Comparison of ENCODE assay signal across 14 cellular contexts in the genomic region with DNA sequence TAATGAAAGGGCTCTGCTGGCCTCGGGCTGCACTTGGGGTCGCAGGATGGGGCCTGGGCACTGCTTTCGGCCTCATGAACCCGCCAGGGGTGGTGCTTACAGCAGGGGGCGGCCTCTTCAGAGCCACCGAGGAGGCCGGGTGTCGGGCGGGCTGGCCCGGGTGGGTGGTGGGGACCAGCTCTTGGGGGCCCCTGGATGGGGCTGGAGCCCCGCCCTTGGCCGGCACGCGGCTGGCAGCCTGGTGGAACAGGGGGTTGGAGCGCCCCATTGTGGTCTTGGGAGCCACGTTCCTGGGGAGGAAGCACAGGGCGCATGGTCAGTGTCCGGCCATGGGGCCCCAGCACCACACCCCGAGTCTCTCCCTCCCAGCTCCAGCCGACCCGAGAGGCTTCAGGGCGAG. TPM values are rescaled to one million over a fixed set of nuclear protein-coding genes. Genes with fewer than 3 reads are reported as not detected.
DNase-seq lines count a peak whose midpoint lies in the region; ATAC-seq and TF ChIP-seq lines count a peak whose summit lies in the region.
"Had no signal": no experiment of that assay in that cellular context is flagged by ENCODE, and none has a peak within 500 bp of the region (broad histone marks: within the 10 kb centered on the region; RNA-seq: fewer than 3 reads in every experiment).

No MANE protein-coding gene starts in this region.

- no peak overlapping the region for H3K27ac Mint-ChIP-seq in GM23338
- H3K27ac Mint-ChIP-seq in WTC11 = no peak overlapping the region
- H3K27ac Mint-ChIP-seq: CD4-positive, alpha-beta memory T cell had no signal

- H3K27me3 Mint-ChIP-seq in GM23338 (ENCODE audit: insufficient read depth, low read depth, poor library complexity) (peaks cover 10% of the 10 kb centered on the region), WTC11 (ENCODE audit: low read depth) (peaks cover 13% of the 10 kb centered on the region)
- H3K27me3 Mint-ChIP-seq: CD4-positive, alpha-beta memory T cell had no signal

- DNase-seq in GM23338 (ENCODE audit: low spot score) = peak; percentile 57
- DNase-seq in WTC11 (ENCODE audit: low spot score) = peak; percentile 44
- no peak for DNase-seq in A172 (ENCODE audit: low spot score)
- DNase-seq in NCI-H1417 treated with DMSO at 0.1 percent for 48 hours (lab: John Stamatoyannopoulos, UW) = no peak
- DNase-seq: BE2C; CD4-positive, alpha-beta memory T cell; DMS153; GF-D8; KBM-7; NCI-H1105; NCI-H1694; SJCRH30 had no signal

- H3K27me3 ChIP-seq in GM23338 (ENCODE audit: insufficient read depth) = peaks cover 3% of the 10 kb centered on the region; the same call in 1 of the 2 replicates
- H3K27me3 ChIP-seq: SJCRH30 had no signal

- H3K9me2 ChIP-seq in GM23338 (ENCODE audit: insufficient read depth) = no peaks in the 10 kb centered on the region

- H3F3A ChIP-seq in GM23338 (replicated peaks; ENCODE audit: low read depth) = no peaks in the 10 kb centered on the region

- H4K20me1 ChIP-seq in GM23338 (replicated peaks; ENCODE audit: insufficient read depth) = no peaks in the 10 kb centered on the region

- CTCF ChIA-PET in WTC11 (lab: Charles Lee) = interaction anchor here (1.0 to 2.0 kb wide), 8 partner anchors 8 to 124 kb away, joined by 3 to 20 read pairs (median 6); a partner anchor contains a TSS

- H3K4me3 Mint-ChIP-seq in GM23338 (no peak overlapping the region), WTC11 (no peak overlapping the region)
- H3K4me3 Mint-ChIP-seq: CD4-positive, alpha-beta memory T cell had no signal

- no peaks in the 10 kb centered on the region for H3K36me3 ChIP-seq in GM23338 (ENCODE audit: insufficient read depth)
- H3K36me3 ChIP-seq: BE2C, SJCRH30 had no signal

- TF ChIP-seq CTCF in GM23338 (conservative IDR thresholded peaks at IDR 0.05; ENCODE audit: low read depth in 2 of 2) (peak; percentile 16 to 67; a peak in 2 of 4 replicates), WTC11 (IDR thresholded peaks at IDR 0.05) (no peak)

- no peaks in the 10 kb centered on the region for H3K4me1 ChIP-seq in GM23338 (ENCODE audit: insufficient read depth)
- H3K4me1 ChIP-seq: BE2C, SJCRH30 had no signal

- peak; percentile 58 for ATAC-seq in GM23338
- ATAC-seq in WTC11 = peak; percentile 49
- ATAC-seq: Panc1 had no signal

- H3K27ac ChIP-seq in GM23338 (ENCODE audit: low read depth) = no peak overlapping the region
- H3K27ac ChIP-seq: SJCRH30 had no signal

- H3K79me2 ChIP-seq in GM23338 (replicated peaks; ENCODE audit: insufficient read depth) = no peaks in the 10 kb centered on the region

- no peak overlapping the region for H3K4me2 ChIP-seq in GM23338

- no peak overlapping the region for H3K4me3 ChIP-seq in GM23338
- H3K4me3 ChIP-seq: SJCRH30 had no signal

- no peak overlapping the region for H2AFZ ChIP-seq in GM23338

- H3K9me3 Mint-ChIP-seq in GM23338 (no peaks in the 10 kb centered on the region), WTC11 (no peaks in the 10 kb centered on the region)
- H3K9me3 Mint-ChIP-seq: CD4-positive, alpha-beta memory T cell had no signal

- POLR2A ChIA-PET in WTC11 (lab: Charles Lee) = no interaction called here

- peaks cover 3% of the 10 kb centered on the region; the same call in 1 of the 3 replicates for H3K36me3 Mint-ChIP-seq in GM23338 (ENCODE audit: low read depth)
- no peaks in the 10 kb centered on the region for H3K36me3 Mint-ChIP-seq in WTC11

- H3K4me1 Mint-ChIP-seq in GM23338 (no peaks in the 10 kb centered on the region; the same call in 1 of the 3 replicates), WTC11 (no peaks in the 10 kb centered on the region)

TF ChIP-seq in GM23338, 12 proteins besides CTCF, POLR2A, EP300 and RAD21:
- TF ChIP-seq, protein P1, sequence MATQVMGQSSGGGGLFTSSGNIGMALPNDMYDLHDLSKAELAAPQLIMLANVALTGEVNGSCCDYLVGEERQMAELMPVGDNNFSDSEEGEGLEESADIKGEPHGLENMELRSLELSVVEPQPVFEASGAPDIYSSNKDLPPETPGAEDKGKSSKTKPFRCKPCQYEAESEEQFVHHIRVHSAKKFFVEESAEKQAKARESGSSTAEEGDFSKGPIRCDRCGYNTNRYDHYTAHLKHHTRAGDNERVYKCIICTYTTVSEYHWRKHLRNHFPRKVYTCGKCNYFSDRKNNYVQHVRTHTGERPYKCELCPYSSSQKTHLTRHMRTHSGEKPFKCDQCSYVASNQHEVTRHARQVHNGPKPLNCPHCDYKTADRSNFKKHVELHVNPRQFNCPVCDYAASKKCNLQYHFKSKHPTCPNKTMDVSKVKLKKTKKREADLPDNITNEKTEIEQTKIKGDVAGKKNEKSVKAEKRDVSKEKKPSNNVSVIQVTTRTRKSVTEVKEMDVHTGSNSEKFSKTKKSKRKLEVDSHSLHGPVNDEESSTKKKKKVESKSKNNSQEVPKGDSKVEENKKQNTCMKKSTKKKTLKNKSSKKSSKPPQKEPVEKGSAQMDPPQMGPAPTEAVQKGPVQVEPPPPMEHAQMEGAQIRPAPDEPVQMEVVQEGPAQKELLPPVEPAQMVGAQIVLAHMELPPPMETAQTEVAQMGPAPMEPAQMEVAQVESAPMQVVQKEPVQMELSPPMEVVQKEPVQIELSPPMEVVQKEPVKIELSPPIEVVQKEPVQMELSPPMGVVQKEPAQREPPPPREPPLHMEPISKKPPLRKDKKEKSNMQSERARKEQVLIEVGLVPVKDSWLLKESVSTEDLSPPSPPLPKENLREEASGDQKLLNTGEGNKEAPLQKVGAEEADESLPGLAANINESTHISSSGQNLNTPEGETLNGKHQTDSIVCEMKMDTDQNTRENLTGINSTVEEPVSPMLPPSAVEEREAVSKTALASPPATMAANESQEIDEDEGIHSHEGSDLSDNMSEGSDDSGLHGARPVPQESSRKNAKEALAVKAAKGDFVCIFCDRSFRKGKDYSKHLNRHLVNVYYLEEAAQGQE (IDR thresholded peaks at IDR 0.05; ENCODE audit: unreplicated experiment) = no peak
- TF ChIP-seq JUNB (IDR thresholded peaks at IDR 0.05; ENCODE audit: unreplicated experiment) = no peak
- TF ChIP-seq STAT1 (IDR thresholded peaks at IDR 0.05; ENCODE audit: unreplicated experiment) = no peak
TF ChIP-seq in GM23338: peak in this region for 0.

TF ChIP-seq in WTC11, 78 proteins besides CTCF, POLR2A, EP300 and RAD21:
- TF ChIP-seq FOXP1 (CRISPR knock-in tag; IDR thresholded peaks at IDR 0.05; ENCODE audit: borderline replicate concordance) = peak; percentile 41; the same call in 1 of the 2 replicates
- TF ChIP-seq ZNF263 (CRISPR knock-in tag; IDR thresholded peaks at IDR 0.05; ENCODE audit: low read depth) = no peak
- TF ChIP-seq, protein P2, sequence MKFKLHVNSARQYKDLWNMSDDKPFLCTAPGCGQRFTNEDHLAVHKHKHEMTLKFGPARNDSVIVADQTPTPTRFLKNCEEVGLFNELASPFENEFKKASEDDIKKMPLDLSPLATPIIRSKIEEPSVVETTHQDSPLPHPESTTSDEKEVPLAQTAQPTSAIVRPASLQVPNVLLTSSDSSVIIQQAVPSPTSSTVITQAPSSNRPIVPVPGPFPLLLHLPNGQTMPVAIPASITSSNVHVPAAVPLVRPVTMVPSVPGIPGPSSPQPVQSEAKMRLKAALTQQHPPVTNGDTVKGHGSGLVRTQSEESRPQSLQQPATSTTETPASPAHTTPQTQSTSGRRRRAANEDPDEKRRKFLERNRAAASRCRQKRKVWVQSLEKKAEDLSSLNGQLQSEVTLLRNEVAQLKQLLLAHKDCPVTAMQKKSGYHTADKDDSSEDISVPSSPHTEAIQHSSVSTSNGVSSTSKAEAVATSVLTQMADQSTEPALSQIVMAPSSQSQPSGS (CRISPR knock-in tag; IDR thresholded peaks at IDR 0.05; ENCODE audit: borderline replicate concordance, low read depth) = no peak
- no peak for TF ChIP-seq TP53 (CRISPR knock-in tag; IDR thresholded peaks at IDR 0.05)
- TF ChIP-seq ZBTB21 (CRISPR knock-in tag; IDR thresholded peaks at IDR 0.05; ENCODE audit: borderline replicate concordance) = no peak

RNA-seq across cellular contexts. Expression of a gene that starts 8.8 kb away (rescaled TPM):
- 5.5 and 7.4 TPM in 2 replicates for total RNA-seq in GM23338 (2014; rRNA removed; shearing (Covaris generic))
- polyA plus RNA-seq in GM23338 (2016; fragmentation: Nextera tagmentation; extraction: Ambion mirVana) = 1.9 and 2.1 TPM in 2 replicates
- total RNA-seq in WTC11 (2021) = 7.2 to 9.5 TPM (median 7.2 TPM) in 3 replicates
- total RNA-seq in A172 (2014; rRNA removed; shearing (Covaris generic)) = 0.31 and 0.93 TPM in 2 replicates

RNA-seq across cellular contexts. Expression of a gene that starts 30.2 kb away (rescaled TPM):
- 6.3 and 8.1 TPM in 2 replicates for total RNA-seq in GM23338 (2014; rRNA removed; shearing (Covaris generic))
- 4.8 and 5.1 TPM in 2 replicates for polyA plus RNA-seq in GM23338 (2016; fragmentation: Nextera tagmentation; extraction: Ambion mirVana)
- total RNA-seq in WTC11 (2021) = 21.5 to 28.0 TPM (median 22.5 TPM) in 3 replicates
- total RNA-seq in A172 (2014; rRNA removed; shearing (Covaris generic)) = not detected in 2 replicates
- total RNA-seq: CD4-positive, alpha-beta memory T cell; NCI-H460 had no signal
- polyA plus RNA-seq: CD4-positive, alpha-beta memory T cell had no signal

RNA-seq across cellular contexts. Expression of a gene that starts 37.8 kb away (rescaled TPM):
- 7.7 and 12.2 TPM in 2 replicates for total RNA-seq in GM23338 (2014; rRNA removed; shearing (Covaris generic))
- 51.4 and 55.7 TPM in 2 replicates for polyA plus RNA-seq in GM23338 (2016; fragmentation: Nextera tagmentation; extraction: Ambion mirVana)
- total RNA-seq in WTC11 (2021) = 140 to 196 TPM (median 143 TPM) in 3 replicates
- not detected in 2 replicates for total RNA-seq in A172 (2014; rRNA removed; shearing (Covaris generic))
- total RNA-seq: CD4-positive, alpha-beta memory T cell; NCI-H460; SJCRH30 had no signal
- polyA plus RNA-seq: CD4-positive, alpha-beta memory T cell had no signal

RNA-seq across cellular contexts. Expression of a gene that starts 40.8 kb away (rescaled TPM):
- total RNA-seq in GM23338 (2014; rRNA removed; shearing (Covaris generic)) = 51.5 and 67.7 TPM in 2 replicates
- 56.6 and 59.6 TPM in 2 replicates for polyA plus RNA-seq in GM23338 (2016; fragmentation: Nextera tagmentation; extraction: Ambion mirVana)
- total RNA-seq in WTC11 (2021) = 53.2 to 62.5 TPM (median 53.8 TPM) in 3 replicates
- total RNA-seq in A172 (2014; rRNA removed; shearing (Covaris generic)) = 29.3 and 35.9 TPM in 2 replicates

RNA-seq across cellular contexts. Expression of a gene that starts 40.9 kb away (rescaled TPM):
- 41.0 and 41.3 TPM in 2 replicates for total RNA-seq in GM23338 (2014; rRNA removed; shearing (Covaris generic))
- 104 and 114 TPM in 2 replicates for polyA plus RNA-seq in GM23338 (2016; fragmentation: Nextera tagmentation; extraction: Ambion mirVana)
- 69.6 to 86.4 TPM (median 73.2 TPM) in 3 replicates for total RNA-seq in WTC11 (2021)
- 13.4 and 26.6 TPM in 2 replicates for total RNA-seq in A172 (2014; rRNA removed; shearing (Covaris generic))

Comparison
In these comparisons a context has a peak if more than half of its experiments do, and no peak if none do; other contexts are left out.
1. DNase-seq: peak in GM23338 (single experiment) and WTC11 (single experiment); none in A172 (single experiment) and NCI-H1417 treated with DMSO at 0.1 percent for 48 hours (single experiment).
2. RNA of a gene that starts 37.8 kb away (total RNA-seq): 140 to 196 TPM in WTC11; 7.7 to 12.2 TPM in GM23338 and not detected in A172; every median in the first group is over 10 times any median in the second.